12 cellular contexts compared by ENCODE assay signal in genomic region chr12:121443911-121444841, GRCh38. TPM values are rescaled to one million over a fixed set of nuclear protein-coding genes. Genes with fewer than 3 reads are reported as not detected.
DNase-seq lines count a peak whose midpoint lies in the region; ATAC-seq, FAIRE-seq and TF ChIP-seq lines count a peak whose summit lies in the region.
"Had no signal": no experiment of that assay in that cellular context is flagged by ENCODE, and none has a peak within 500 bp of the region (broad histone marks: within the 10 kb centered on the region; RNA-seq: fewer than 3 reads in every experiment).

No MANE protein-coding gene starts in this region.

- no peak overlapping the region for H3K4me2 ChIP-seq in GM12878 (ENCODE audit: control insufficient read depth, insufficient read depth)

- WGBS in GM12878 (ENCODE audit: insufficient coverage, insufficient replicate concordance, low lambda C conversion rate, missing lambda C conversion rate): 91% methylated on average over 45 of the region's 45 CpGs

- H3K27ac ChIP-seq in GM12878 (ENCODE audit: control insufficient read depth, insufficient read depth): no peak overlapping the region
- peak overlapping the region; percentile 24 for H3K27ac ChIP-seq in stomach smooth muscle (ENCODE audit: low read length)
- H3K27ac ChIP-seq: 22Rv1, thyroid gland had no signal

- H3K36me3 ChIP-seq in GM12878 (ENCODE audit: control insufficient read depth in 2 of 2, insufficient read depth in 2 of 2, low read length in 1 of 2): peaks cover 29 to 60% of the 10 kb centered on the region in 2 experiments
- no peaks in the 10 kb centered on the region for H3K36me3 ChIP-seq in mucosa of descending colon (ENCODE audit: low read depth)
- peaks cover 18 to 22% of the 10 kb centered on the region in 2 donors for H3K36me3 ChIP-seq in stomach smooth muscle (ENCODE audit: control insufficient read depth in 2 of 2, insufficient read depth in 2 of 2, low read length in 2 of 2)

- TF ChIP-seq CTCF in activated CD8-positive, alpha-beta T cell treated with anti-CD3 and anti-CD28 coated beads for 36 hours (IDR thresholded peaks at IDR 0.05): no peak
- no peak for TF ChIP-seq CTCF in GM12878 (IDR thresholded peaks at IDR 0.05 in 2 of 3, conservative IDR thresholded peaks at IDR 0.05 in 1 of 3; ENCODE audit: control insufficient read depth in 2 of 3, extremely low read depth in 1 of 3, insufficient read depth in 1 of 3, low read depth in 3 of 3, low read length in 3 of 3)
- TF ChIP-seq CTCF in mucosa of descending colon (IDR thresholded peaks at IDR 0.05): no peak

- RAD21 ChIA-PET in GM12878 (lab: Charles Lee; ENCODE audit: unreplicated experiment): interaction anchor here (1.0 to 2.4 kb wide), 6 partner anchors 43 to 129 kb away, joined by 3 to 21 read pairs (median 7); no protein-coding TSS in a partner anchor

- no peak overlapping the region for H3K4me3 ChIP-seq in GM12878
- H3K4me3 ChIP-seq in mucosa of descending colon: no peak overlapping the region
- no peak overlapping the region for H3K4me3 ChIP-seq in stomach smooth muscle (ENCODE audit: low read length in 2 of 2)
- H3K4me3 ChIP-seq: ascending aorta, Peyer's patch, thyroid gland had no signal

- POLR2A ChIA-PET in activated CD8-positive, alpha-beta T cell treated with anti-CD3 and anti-CD28 coated beads, Interleukin-2, amount 10 ng/mL, durations not matched to agents 7 days and 5 days (lab: Charles Lee): interaction anchor here (0.9 kb wide), 1 partner anchor 43 kb away, joined by 4 read pairs; no protein-coding TSS in a partner anchor
- POLR2A ChIA-PET in activated CD8-positive, alpha-beta T cell treated with anti-CD3 and anti-CD28 coated beads for 36 hours (lab: Charles Lee): interaction anchor here (1.1 to 1.3 kb wide), 3 partner anchors 9 to 55 kb away, joined by 4 to 6 read pairs (median 4); no protein-coding TSS in a partner anchor
- POLR2A ChIA-PET in GM12878 (lab: Charles Lee): interaction anchor here (1.6 kb wide), 1 partner anchor 15 kb away, joined by 5 read pairs; no protein-coding TSS in a partner anchor

- H3K4me3 Mint-ChIP-seq in activated CD8-positive, alpha-beta T cell treated with anti-CD3 and anti-CD28 coated beads, Interleukin-2, amount 10 ng/mL, durations not matched to agents 7 days and 5 days: peak overlapping the region; percentile 3
- no peak overlapping the region for H3K4me3 Mint-ChIP-seq in activated CD8-positive, alpha-beta T cell treated with anti-CD3 and anti-CD28 coated beads for 36 hours

- no peak for DNase-seq in activated CD8-positive, alpha-beta T cell treated with anti-CD3 and anti-CD28 coated beads, Interleukin-2, amount 10 ng/mL, durations not matched to agents 7 days and 5 days
- no peak for DNase-seq in activated CD8-positive, alpha-beta T cell treated with anti-CD3 and anti-CD28 coated beads for 36 hours
- DNase-seq in GM12878 (ENCODE audit: low read depth, low spot score) (no peak), mucosa of descending colon (peak; percentile 39 to 75 (median 67)), NCI-H526 treated with DMSO at 0.1 percent for 48 hours (lab: John Stamatoyannopoulos, UW) (no peak), SW480 (ENCODE audit: low spot score) (no peak)

- no peaks in the 10 kb centered on the region for H3K9me3 ChIP-seq in GM12878 (replicated peaks; ENCODE audit: control insufficient read depth, insufficient read depth, low read length)
- no peaks in the 10 kb centered on the region for H3K9me3 ChIP-seq in mucosa of descending colon
- H3K9me3 ChIP-seq in stomach smooth muscle (ENCODE audit: control insufficient read depth in 2 of 2, low read length in 2 of 2): no peaks in the 10 kb centered on the region
- H3K9me3 ChIP-seq: ascending aorta, Peyer's patch, thyroid gland had no signal

- H3K27me3 ChIP-seq in GM12878 (replicated peaks in 1 of 2; ENCODE audit: control insufficient read depth in 2 of 2, insufficient read depth in 2 of 2, low read length in 1 of 2): no peaks in the 10 kb centered on the region
- H3K27me3 ChIP-seq in stomach smooth muscle (ENCODE audit: control insufficient read depth in 1 of 2, insufficient read depth in 2 of 2, low read length in 2 of 2): no peaks in the 10 kb centered on the region
- H3K27me3 ChIP-seq: ascending aorta, Peyer's patch, thyroid gland had no signal

- no peaks in the 10 kb centered on the region for H3K4me1 ChIP-seq in GM12878 (ENCODE audit: control insufficient read depth, insufficient read depth, low read length)
- H3K4me1 ChIP-seq in mucosa of descending colon (ENCODE audit: low read depth): peaks cover 13% of the 10 kb centered on the region
- H3K4me1 ChIP-seq in stomach smooth muscle (ENCODE audit: control insufficient read depth, insufficient read depth, low read length): peaks cover 22% of the 10 kb centered on the region

- H3K27ac Mint-ChIP-seq in activated CD8-positive, alpha-beta T cell treated with anti-CD3 and anti-CD28 coated beads, Interleukin-2, amount 10 ng/mL, durations not matched to agents 7 days and 5 days: no peak overlapping the region
- H3K27ac Mint-ChIP-seq in activated CD8-positive, alpha-beta T cell treated with anti-CD3 and anti-CD28 coated beads for 36 hours: no peak overlapping the region

- CTCF ChIA-PET in activated CD8-positive, alpha-beta T cell treated with anti-CD3 and anti-CD28 coated beads, Interleukin-2, amount 10 ng/mL, durations not matched to agents 7 days and 5 days (lab: Charles Lee): interaction anchor here (0.8 to 4.2 kb wide), 17 partner anchors 11 to 193 kb away, joined by 3 to 61 read pairs (median 5); partner anchors contain the start of gene RNF34
- CTCF ChIA-PET in activated CD8-positive, alpha-beta T cell treated with anti-CD3 and anti-CD28 coated beads for 36 hours (lab: Charles Lee): interaction anchor here (0.8 to 6.9 kb wide), 37 partner anchors 8 to 350 kb away, joined by 3 to 80 read pairs (median 5); partner anchors contain the start of gene RNF34
- CTCF ChIA-PET in GM12878 (lab: Yijun Ruan, JAX): interaction anchor here (0.6 to 6.3 kb wide), 22 partner anchors 11 to 383 kb away, joined by 3 to 90 read pairs (median 4); partner anchors contain the start of gene ANAPC5

- H3K36me3 Mint-ChIP-seq in activated CD8-positive, alpha-beta T cell treated with anti-CD3 and anti-CD28 coated beads, Interleukin-2, amount 10 ng/mL, durations not matched to agents 7 days and 5 days (ENCODE audit: low read depth): peaks cover 40% of the 10 kb centered on the region
- peaks cover 35% of the 10 kb centered on the region for H3K36me3 Mint-ChIP-seq in activated CD8-positive, alpha-beta T cell treated with anti-CD3 and anti-CD28 coated beads for 36 hours (ENCODE audit: low read depth)

- ATAC-seq in activated CD8-positive, alpha-beta T cell treated with anti-CD3 and anti-CD28 coated beads, Interleukin-2, amount 10 ng/mL, durations not matched to agents 7 days and 5 days: no peak
- no peak for ATAC-seq in activated CD8-positive, alpha-beta T cell treated with anti-CD3 and anti-CD28 coated beads for 36 hours
- ATAC-seq in GM12878: no peak
- ATAC-seq in mucosa of descending colon: peak; percentile 73
- no peak for ATAC-seq in HG03159 (IDR thresholded peaks at IDR 0.05; ENCODE audit: unreplicated experiment)

- intact Hi-C loops in activated CD8-positive, alpha-beta T cell treated with anti-CD3 and anti-CD28 coated beads for 36 hours (cut with micrococcal nuclease): loop anchor here (10.0 kb wide), 1 partner anchor 109 kb away; no protein-coding TSS in a partner anchor
- intact Hi-C loops in GM12878 (cut with micrococcal nuclease; ENCODE audit: unreplicated experiment) (loop anchor here (1.0 kb wide), 2 partner anchors 92 to 109 kb away; partner anchors contain the start of gene ANAPC5), mucosa of descending colon (cut with DNase I, micrococcal nuclease) (loop anchor here (5.0 to 10.0 kb wide), 2 partner anchors 107 to 109 kb away; no protein-coding TSS in a partner anchor)

- no peak for TF ChIP-seq EP300 in GM12878 (IDR thresholded peaks at IDR 0.05; ENCODE audit: borderline replicate concordance in 1 of 2, control insufficient read depth in 1 of 2, low read depth in 2 of 2, low read length in 2 of 2)

- H3K79me2 ChIP-seq in GM12878 (ENCODE audit: control insufficient read depth, insufficient read depth, low read length): no peaks in the 10 kb centered on the region

- no peak for FAIRE-seq in GM12878 (lab: Jason Lieb, UNC)

- TF ChIP-seq RAD21 in GM12878 (IDR thresholded peaks at IDR 0.05; ENCODE audit: insufficient read depth, low read depth, low read length): no peak

- TF ChIP-seq POLR2A in GM12878 (IDR thresholded peaks at IDR 0.05; ENCODE audit: low read depth, low read length): no peak

- no peaks in the 10 kb centered on the region for H3K9me3 Mint-ChIP-seq in activated CD8-positive, alpha-beta T cell treated with anti-CD3 and anti-CD28 coated beads, Interleukin-2, amount 10 ng/mL, durations not matched to agents 7 days and 5 days (ENCODE audit: insufficient read depth)
- no peaks in the 10 kb centered on the region for H3K9me3 Mint-ChIP-seq in activated CD8-positive, alpha-beta T cell treated with anti-CD3 and anti-CD28 coated beads for 36 hours

- H3K27me3 Mint-ChIP-seq in activated CD8-positive, alpha-beta T cell treated with anti-CD3 and anti-CD28 coated beads, Interleukin-2, amount 10 ng/mL, durations not matched to agents 7 days and 5 days (ENCODE audit: low read depth): no peaks in the 10 kb centered on the region
- no peaks in the 10 kb centered on the region for H3K27me3 Mint-ChIP-seq in activated CD8-positive, alpha-beta T cell treated with anti-CD3 and anti-CD28 coated beads for 36 hours

- no peak overlapping the region for H3K9ac ChIP-seq in GM12878 (ENCODE audit: control insufficient read depth, insufficient read depth, low read length)
- peak overlapping the region; percentile 13 to 31 for H3K9ac ChIP-seq in stomach smooth muscle (ENCODE audit: low read length in 2 of 2)

- SMC1A ChIA-PET in GM12878 (lab: Charles Lee; ENCODE audit: uncharacterized antibody, unreplicated experiment): interaction anchor here (0.6 to 1.4 kb wide), 6 partner anchors 18 to 109 kb away, joined by 3 read pairs; partner anchors contain the start of gene RNF34

- peaks cover 1% of the 10 kb centered on the region for H3K4me1 Mint-ChIP-seq in activated CD8-positive, alpha-beta T cell treated with anti-CD3 and anti-CD28 coated beads, Interleukin-2, amount 10 ng/mL, durations not matched to agents 7 days and 5 days (ENCODE audit: low read depth)
- H3K4me1 Mint-ChIP-seq in activated CD8-positive, alpha-beta T cell treated with anti-CD3 and anti-CD28 coated beads for 36 hours (ENCODE audit: low read depth): peaks cover 16% of the 10 kb centered on the region

- no peak overlapping the region for H2AFZ ChIP-seq in GM12878 (ENCODE audit: control insufficient read depth, low read depth, low read length)

- no peaks in the 10 kb centered on the region; the same call in 1 of the 2 replicates for H4K20me1 ChIP-seq in GM12878 (ENCODE audit: control insufficient read depth, insufficient read depth)

- in situ Hi-C loops in GM12878 (cut with MboI): loop anchor here (25.0 kb wide), 1 partner anchor 107 kb away; no protein-coding TSS in a partner anchor

- BruUV-seq in GM12878 (replicated peaks; lab: Mats Ljungman, UMichigan): TSS peak; percentile 29

RNA-seq across cellular contexts. Expression of gene RNF34, which starts 44.3 kb away (rescaled TPM):
- 10 to 100 TPM; 74.9 to 85.0 TPM for total RNA-seq in activated CD8-positive, alpha-beta T cell treated with anti-CD3 and anti-CD28 coated beads, Interleukin-2, amount 10 ng/mL, durations not matched to agents 7 days and 5 days
- 10 to 100 TPM; 44.1 to 44.9 TPM for total RNA-seq in activated CD8-positive, alpha-beta T cell treated with anti-CD3 and anti-CD28 coated beads for 36 hours
- total RNA-seq in GM12878 (2013; cell fraction: nucleolus; rRNA removed): 95.7 and 96.2 TPM in 2 replicates
- 199 and 205 TPM in 2 replicates for total RNA-seq in GM12878 (2014; rRNA removed)
- 93.8 and 101 TPM in 2 replicates for total RNA-seq in GM12878 (2014; rRNA removed; fragmentation: Illumina TruSeq; extraction: Trizol)
- 80.6 and 88.1 TPM in 2 replicates for total RNA-seq in GM12878 (2021)
- polyA plus RNA-seq in GM12878 (2011; ENCODE audit: low read depth): 63.1 TPM
- polyA plus RNA-seq in GM12878 (2011; rRNA removed): 36.3 and 63.6 TPM in 2 replicates
- 53.2 and 53.3 TPM in 2 replicates for polyA plus RNA-seq in GM12878 (2011; cell fraction: cytosol; rRNA removed)
- 120 and 125 TPM in 2 replicates for polyA plus RNA-seq in GM12878 (2011; cell fraction: nucleus; rRNA removed)
- 50.3 and 77.0 TPM in 2 replicates for polyA plus RNA-seq in GM12878 (2012)
- 86.2 and 108 TPM in 2 replicates for polyA plus RNA-seq in GM12878 (2014; fragmentation: Illumina TruSeq; extraction: Trizol)
- 100 to 1,000 TPM; 111 to 121 TPM for polyA plus RNA-seq in GM12878 (2014; fragmentation: Nextera tagmentation; extraction: Ambion mirVana)
- polyA plus RNA-seq in GM12878 (2014; rRNA removed): 119 and 162 TPM in 2 replicates
- 100 to 1,000 TPM; 168 to 177 TPM for polyA plus RNA-seq in GM12878 (2016; fragmentation: Nextera tagmentation; extraction: Ambion mirVana)
- polyA minus RNA-seq in GM12878 (2011; rRNA and poly(A)+ RNA removed): 98.9 and 145 TPM in 2 replicates
- 25.1 and 33.7 TPM in 2 replicates for polyA minus RNA-seq in GM12878 (2011; cell fraction: cytosol; rRNA and poly(A)+ RNA removed)
- polyA minus RNA-seq in GM12878 (2011; cell fraction: nucleus; rRNA and poly(A)+ RNA removed): 36.1 and 82.3 TPM in 2 replicates
- 10 to 100 TPM; 44.4 to 50.8 (median 46.8) TPM for total RNA-seq in mucosa of descending colon

Comparison
In these comparisons a context has a peak if more than half of its experiments do, and no peak if none do; other contexts are left out.
1. DNase-seq: peak in mucosa of descending colon (3 of 3); none in activated CD8-positive, alpha-beta T cell treated with anti-CD3 and anti-CD28 coated beads, Interleukin-2, amount 10 ng/mL, durations not matched to agents 7 days and 5 days (single experiment), activated CD8-positive, alpha-beta T cell treated with anti-CD3 and anti-CD28 coated beads for 36 hours (single experiment), GM12878 (single experiment), NCI-H526 treated with DMSO at 0.1 percent for 48 hours (single experiment) and SW480 (single experiment).